ENCODE assay signal across 32 cellular contexts in genomic region chr2:187407407-187408084, GRCh38. TPM values are rescaled to one million over a fixed set of nuclear protein-coding genes. Genes with fewer than 3 reads are reported as not detected.
"Had no signal": no experiment of that assay in that cellular context is flagged by ENCODE, and none has a peak within 500 bp of the region (broad histone marks: within the 10 kb centered on the region; RNA-seq: fewer than 3 reads in every experiment).

No MANE protein-coding gene starts in this region.

- H3K4me1 ChIP-seq: adrenal gland, breast epithelium, Peyer's patch had no signal

- DNase-seq: activated CD4-positive, alpha-beta memory T cell treated with anti-CD3 and anti-CD28 coated beads, Interleukin-2, amount 10 ng/mL, durations not matched to agents 7 days and 5 days; activated CD4-positive, alpha-beta T cell treated with anti-CD3 and anti-CD28 coated beads for 1 hour; activated CD4-positive, alpha-beta T cell treated with anti-CD3 and anti-CD28 coated beads for 48 hours; activated CD4-positive, CD25-positive, alpha-beta regulatory T cell; activated CD8-positive, alpha-beta memory T cell treated with anti-CD3 and anti-CD28 coated beads for 24 hours; activated CD8-positive, alpha-beta memory T cell treated with anti-CD3 and anti-CD28 coated beads, Interleukin-2, amount 10 ng/mL, durations not matched to agents 7 days and 5 days; activated CD8-positive, alpha-beta memory T cell treated with anti-CD3 and anti-CD28 coated beads, Interleukin-2, amount 50 U/mL, for 48 hours; activated effector memory CD4-positive, alpha-beta T cell treated with Interleukin-2 at 50 U/mL for 16 hours; activated T-cell treated with anti-CD3 and anti-CD28 coated beads, Interleukin-2, amount 50 U/mL, for 48 hours; adrenal gland; body of pancreas; cerebellar nuclear complex; MM.1S; MV-4-11; NCI-H1092; NCI-H1436 treated with DMSO at 0.1 percent for 48 hours; NCI-H1694 treated with DMSO at 0.1 percent for 48 hours; NCI-H2029; NCI-H345; NCI-H524 treated with DMSO at 0.1 percent for 48 hours; PC-3; Peyer's patch; RPMI8226; SIG-M5; SW 1271; T-helper 1 cell; T-helper 2 cell; T-helper 9 cell had no signal

- H3K27me3 ChIP-seq: adrenal gland, body of pancreas, breast epithelium, Peyer's patch had no signal

- H3K9me3 ChIP-seq: adrenal gland, body of pancreas, breast epithelium, Peyer's patch had no signal

- H3K4me3 ChIP-seq: adrenal gland, body of pancreas, breast epithelium, Peyer's patch had no signal

- H3K36me3 ChIP-seq: adrenal gland, breast epithelium, Peyer's patch had no signal

- H3K27ac ChIP-seq: body of pancreas, breast epithelium, Peyer's patch, VCaP had no signal

- ATAC-seq: activated CD8-positive, alpha-beta memory T cell treated with anti-CD3 and anti-CD28 coated beads, Interleukin-2, amount 10 ng/mL, durations not matched to agents 7 days and 5 days; activated naive CD4-positive, alpha-beta T cell treated with anti-CD3 and anti-CD28 coated beads, Interleukin-2, amount 50 U/mL, for 72 hours; body of pancreas; PC-3 had no signal

- FAIRE-seq: astrocyte had no signal

RNA-seq across cellular contexts. Expression of gene CALCRL, which starts 40.5 kb away (rescaled TPM):
- total RNA-seq: PC-3 had no signal
